ENCODE assay signal across 8 cellular contexts in genomic region chr1:155003766-155004351, GRCh38. TPM values are rescaled to one million over a fixed set of nuclear protein-coding genes. Genes with fewer than 3 reads are reported as not detected.
A peak's percentile ranks its signal among the peaks of the same experiment; 100 is the strongest.
DNase-seq lines count a peak whose midpoint lies in the region; ATAC-seq and TF ChIP-seq lines count a peak whose summit lies in the region.

No MANE protein-coding gene starts in this region.

- in situ Hi-C loops in ACHN (cut with HindIII; ENCODE audit: low pct_ligation_motif_present, low pct_unique_long_range_greater_than_20kb, low sequenced_read_pairs) (no loop called here), GM18951 (cut with MboI; ENCODE audit: low sequenced_read_pairs, unreplicated experiment) (no loop called here)

- peaks cover 58 to 71% (median 65%) of the 10 kb centered on the region in 4 donors for H3K4me1 ChIP-seq in upper lobe of left lung

- TF ChIP-seq CTCF in epithelial cell of esophagus (IDR thresholded peaks at IDR 0.05; ENCODE audit: insufficient read depth, low read depth, low read length, missing control alignments) (no peak), mesothelial cell of epicardium (IDR thresholded peaks at IDR 0.05; ENCODE audit: unreplicated experiment) (no peak), upper lobe of left lung (IDR thresholded peaks at IDR 0.05) (no peak)

- peak overlapping the region; percentile 96 for H3K4me3 Mint-ChIP-seq in mesothelial cell of epicardium

- H3K27me3 Mint-ChIP-seq in mesothelial cell of epicardium (ENCODE audit: low read depth) = no peaks in the 10 kb centered on the region

- H3K27ac Mint-ChIP-seq in mesothelial cell of epicardium = peak overlapping the region; percentile 92

- no peaks in the 10 kb centered on the region for H3K9me3 ChIP-seq in upper lobe of left lung

- TF ChIP-seq EP300 in upper lobe of left lung (IDR thresholded peaks at IDR 0.05) = no peak

- no peaks in the 10 kb centered on the region for H3K36me3 ChIP-seq in upper lobe of left lung

- H3K27ac ChIP-seq in upper lobe of left lung = peak overlapping the region; percentile 93 to 100 (median 96)

- H3K27me3 ChIP-seq in upper lobe of left lung = no peaks in the 10 kb centered on the region

- H3K36me3 Mint-ChIP-seq in mesothelial cell of epicardium = no peaks in the 10 kb centered on the region

- no peaks in the 10 kb centered on the region for H3K9me3 Mint-ChIP-seq in mesothelial cell of epicardium

- 1 to 3% methylated on average over 9 to 14 of the region's 34 CpGs for WGBS in upper lobe of left lung, 2 donors

- peak; percentile 20 for TF ChIP-seq POLR2A in GM18951 (IDR thresholded peaks at IDR 0.05; ENCODE audit: extremely low read depth, insufficient read depth, insufficient read length)
- TF ChIP-seq POLR2A in upper lobe of left lung (IDR thresholded peaks at IDR 0.05) = no peak

- ATAC-seq in upper lobe of left lung (ENCODE audit: low FRiP score in 2 of 2) (peak in 1 of 2 donors; percentile 3), HG03175 (IDR thresholded peaks at IDR 0.05; ENCODE audit: unreplicated experiment) (no peak)

- H3K4me3 ChIP-seq in epithelial cell of esophagus (ENCODE audit: low read length) (peak overlapping the region; percentile 89), upper lobe of left lung (peak overlapping the region; percentile 90 to 94 (median 94))

- peak; percentile 81 for DNase-seq in ACHN
- DNase-seq in SW480 (ENCODE audit: low spot score) = peak; percentile 49
- DNase-seq in epithelial cell of esophagus (ENCODE audit: low read depth) = no peak
- DNase-seq in mesothelial cell of epicardium (ENCODE audit: low spot score in 2 of 2, unreplicated experiment in 2 of 2) = no peak
- peak; percentile 88 to 90 for DNase-seq in upper lobe of left lung
- DNase-seq in NCI-H187 (lab: John Stamatoyannopoulos, UW) = no peak

- peaks cover 24% of the 10 kb centered on the region for H3K4me1 Mint-ChIP-seq in mesothelial cell of epicardium

RNA-seq across cellular contexts. Expression of gene ZBTB7B, which starts 1.3 kb away (rescaled TPM):
- total RNA-seq in mesothelial cell of epicardium = 19.9 to 21.7 TPM (median 21.7 TPM) in 3 replicates
- total RNA-seq in upper lobe of left lung = 10 to 100 TPM; 43.9 to 88.2 (median 66.2) TPM

RNA-seq across cellular contexts. Expression of gene LENEP, which starts 10.5 kb away (rescaled TPM):
- total RNA-seq in mesothelial cell of epicardium (0.49 to 1.3 TPM (median 0.87 TPM) in 3 replicates), upper lobe of left lung (1 to 10 TPM in 1 of 6 donors, under 1 TPM in 1, not detected in 4; 0.57 to 1.0 TPM)

RNA-seq across cellular contexts. Expression of gene FLAD1, which starts 20.7 kb away (rescaled TPM):
- total RNA-seq in mesothelial cell of epicardium = 46.8 to 49.6 TPM (median 48.3 TPM) in 3 replicates
- total RNA-seq in upper lobe of left lung = 10 to 100 TPM; 15.6 to 62.9 (median 29.8) TPM

RNA-seq across cellular contexts. Expression of gene CKS1B, which starts 29.4 kb away (rescaled TPM):
- total RNA-seq in mesothelial cell of epicardium (64.0 to 70.9 TPM (median 68.2 TPM) in 3 replicates), upper lobe of left lung (10 to 100 TPM in 5 of 6 donors, 1 to 10 TPM in 1; 9.9 to 31.1 (median 22.5) TPM)

RNA-seq across cellular contexts. Expression of gene DCST2, which starts 29.7 kb away (rescaled TPM):
- 1.8 to 2.9 TPM (median 1.9 TPM) in 3 replicates for total RNA-seq in mesothelial cell of epicardium
- 1 to 10 TPM in 4 of 6 donors, under 1 TPM in 2; 0.49 to 2.1 (median 1.1) TPM for total RNA-seq in upper lobe of left lung

Comparison
In these comparisons a context has a peak if more than half of its experiments do, and no peak if none do; other contexts are left out.
1. DNase-seq: peak in ACHN (single experiment), SW480 (single experiment) and upper lobe of left lung (2 of 2); none in epithelial cell of esophagus (single experiment), mesothelial cell of epicardium (0 of 2) and NCI-H187 (0 of 2).